In the genomic region with DNA sequence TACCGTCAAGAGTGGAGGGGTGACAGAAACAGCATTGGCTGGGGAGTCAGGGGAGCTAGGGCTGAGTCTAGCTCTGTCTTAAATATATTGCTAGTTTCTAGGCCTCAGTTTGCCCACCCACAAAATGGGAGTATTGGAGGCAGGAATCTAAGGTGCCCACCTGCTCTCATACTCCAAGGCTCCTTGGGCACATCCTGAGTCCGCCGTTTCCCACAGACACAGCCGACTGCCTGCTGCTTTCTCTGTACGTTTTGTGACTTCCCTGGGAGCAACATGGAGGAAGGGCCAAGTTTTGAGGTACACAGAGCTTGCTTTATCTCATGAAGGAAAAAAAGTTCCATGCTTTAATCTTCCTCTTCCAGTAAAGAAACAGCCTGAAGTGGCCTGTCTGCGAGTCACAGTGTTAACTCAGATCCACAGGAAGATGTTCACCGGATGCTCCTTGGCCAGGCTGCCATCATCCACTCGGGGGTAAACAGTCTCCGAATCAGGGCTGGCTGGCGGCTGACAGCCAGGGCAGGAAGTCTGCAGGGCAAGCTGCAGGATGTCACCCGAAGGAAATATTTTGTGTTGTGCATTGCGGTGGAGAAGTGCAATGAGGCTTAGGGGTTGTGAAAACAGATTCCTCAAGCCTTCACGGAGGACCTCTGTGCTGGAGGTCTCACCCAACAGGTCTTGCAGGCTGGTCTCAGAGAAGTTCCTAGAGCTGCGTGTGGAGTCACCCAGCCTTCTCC, we compare ENCODE assay signal across 8 cellular contexts. TPM values are rescaled to one million over a fixed set of nuclear protein-coding genes. Genes with fewer than 3 reads are reported as not detected.
DNase-seq lines count a peak whose midpoint lies in the region; ATAC-seq and TF ChIP-seq lines count a peak whose summit lies in the region.

No MANE protein-coding gene starts in this region.

- no peak overlapping the region for H3K9ac ChIP-seq in neuronal stem cell (ENCODE audit: low read depth, low read length, poor library complexity)

- CTCF ChIA-PET in CD8-positive, alpha-beta memory T cell (lab: Charles Lee), result interaction anchor here (0.8 to 3.3 kb wide), 8 partner anchors 10 to 185 kb away, joined by 3 to 24 read pairs (median 6); a partner anchor contains a TSS

- no peaks in the 10 kb centered on the region for H3K9me3 Mint-ChIP-seq in CD8-positive, alpha-beta memory T cell
- H3K9me3 Mint-ChIP-seq in T-helper 1 cell treated with Interleukin-12 subunit alpha and Interleukin-12 subunit beta and Interleukin-4 antibody, amounts not matched to agents 30 μg/mL and 1 μg/mL, for 36 hours, result no peaks in the 10 kb centered on the region

- peaks cover 27% of the 10 kb centered on the region for H3K4me1 ChIP-seq in CD8-positive, alpha-beta memory T cell (ENCODE audit: insufficient read depth, low read length)
- H3K4me1 ChIP-seq in neuronal stem cell (ENCODE audit: control insufficient read depth in 2 of 2, insufficient read depth in 1 of 2, low read depth in 1 of 2, low read length in 2 of 2), result peaks cover 3 to 4% of the 10 kb centered on the region in 2 donors

- no peak overlapping the region for H3K4me2 ChIP-seq in neuronal stem cell (ENCODE audit: insufficient read depth, low read length, poor library complexity, severe bottlenecking)

- H3K36me3 Mint-ChIP-seq in CD8-positive, alpha-beta memory T cell, result no peaks in the 10 kb centered on the region
- no peaks in the 10 kb centered on the region for H3K36me3 Mint-ChIP-seq in T-helper 1 cell treated with Interleukin-12 subunit alpha and Interleukin-12 subunit beta and Interleukin-4 antibody, amounts not matched to agents 30 μg/mL and 1 μg/mL, for 36 hours (ENCODE audit: low read depth)

- no peaks in the 10 kb centered on the region for H3K27me3 ChIP-seq in CD8-positive, alpha-beta memory T cell (ENCODE audit: insufficient read depth, low read length, poor library complexity, severe bottlenecking)
- H3K27me3 ChIP-seq in brain microvascular endothelial cell (replicated peaks) (no peaks in the 10 kb centered on the region), neuronal stem cell (ENCODE audit: control insufficient read depth in 3 of 3, insufficient read depth in 3 of 3, low read depth in 1 of 3, low read length in 3 of 3) (peaks cover 0 to 46% (median 0%) of the 10 kb centered on the region in 3 experiments)

- H3K14ac ChIP-seq in neuronal stem cell (ENCODE audit: low read length), result no peak overlapping the region

- no peak overlapping the region for H3K4ac ChIP-seq in neuronal stem cell (ENCODE audit: low read length)

- H3K18ac ChIP-seq in neuronal stem cell (ENCODE audit: low read length), result no peak overlapping the region

- no peaks in the 10 kb centered on the region for H3K36me3 ChIP-seq in CD8-positive, alpha-beta memory T cell (ENCODE audit: insufficient read depth, low read length)
- H3K36me3 ChIP-seq in brain microvascular endothelial cell (replicated peaks) (no peaks in the 10 kb centered on the region), neuronal stem cell (replicated peaks in 1 of 2; ENCODE audit: control insufficient read depth in 2 of 2, insufficient read depth in 2 of 2, low read length in 2 of 2) (no peaks in the 10 kb centered on the region)

- H2BK15ac ChIP-seq in neuronal stem cell (ENCODE audit: low read length), result no peak overlapping the region

- in situ Hi-C loops in brain microvascular endothelial cell (cut with HindIII; ENCODE audit: low pct_ligation_motif_present, low sequenced_read_pairs), result no loop called here

- ATAC-seq in GM19467 (IDR thresholded peaks at IDR 0.05; ENCODE audit: unreplicated experiment), result no peak

- H3K9me3 ChIP-seq in CD8-positive, alpha-beta memory T cell (ENCODE audit: low read length), result no peaks in the 10 kb centered on the region
- no peaks in the 10 kb centered on the region for H3K9me3 ChIP-seq in neuronal stem cell (replicated peaks in 1 of 2; ENCODE audit: control insufficient read depth in 2 of 2, insufficient read depth in 1 of 2, low read depth in 1 of 2, low read length in 2 of 2)

- no CpG with 5 or more reads among the region's 14 CpGs for WGBS in neuronal stem cell (ENCODE audit: extremely low coverage in 2 of 2, insufficient read length in 2 of 2, insufficient replicate concordance in 1 of 2), 2 donors

- H3K4me3 ChIP-seq in CD8-positive, alpha-beta memory T cell (ENCODE audit: low read length), result peak overlapping the region; percentile 52
- H3K4me3 ChIP-seq in brain microvascular endothelial cell (ENCODE audit: low read depth, low read length), result no peak overlapping the region
- H3K4me3 ChIP-seq in neuronal stem cell (ENCODE audit: low read length in 2 of 2), result no peak overlapping the region

- H2BK12ac ChIP-seq in neuronal stem cell (ENCODE audit: low read length), result no peak overlapping the region

- no peak overlapping the region for H3K23ac ChIP-seq in neuronal stem cell (ENCODE audit: low read depth, low read length, poor library complexity)

- DNase-seq in CD8-positive, alpha-beta memory T cell, result peak; percentile 45 to 83 (median 59)
- DNase-seq in brain microvascular endothelial cell (no peak), neuronal stem cell (ENCODE audit: low spot score) (no peak), H4 (ENCODE audit: low spot score) (no peak), amniotic stem cell (lab: John Stamatoyannopoulos, UW) (no peak), ecto neural progenitor cell (ENCODE audit: low spot score) (no peak)

- POLR2A ChIA-PET in CD8-positive, alpha-beta memory T cell (lab: Charles Lee), result interaction anchor here (0.7 to 3.0 kb wide), 6 partner anchors 10 to 1312 kb away, joined by 3 to 23 read pairs (median 6); a partner anchor contains a TSS

- no peak overlapping the region for H2BK5ac ChIP-seq in neuronal stem cell (ENCODE audit: low read length)

- H3K79me1 ChIP-seq in neuronal stem cell (ENCODE audit: low read depth, low read length), result no peaks in the 10 kb centered on the region

- TF ChIP-seq CTCF in brain microvascular endothelial cell (IDR thresholded peaks at IDR 0.05; ENCODE audit: low read depth, low read length, missing control alignments), result no peak

- H4K8ac ChIP-seq in neuronal stem cell (ENCODE audit: low read depth, low read length), result no peak overlapping the region

- H3K4me1 Mint-ChIP-seq in CD8-positive, alpha-beta memory T cell, result peaks cover 21 to 33% (median 27%) of the 10 kb centered on the region in 3 donors
- H3K4me1 Mint-ChIP-seq in T-helper 1 cell treated with Interleukin-12 subunit alpha and Interleukin-12 subunit beta and Interleukin-4 antibody, amounts not matched to agents 30 μg/mL and 1 μg/mL, for 36 hours (ENCODE audit: low read depth), result peaks cover 16% of the 10 kb centered on the region

- H4K91ac ChIP-seq in neuronal stem cell (ENCODE audit: low read depth, low read length, poor library complexity), result no peak overlapping the region

- no peaks in the 10 kb centered on the region for H3K27me3 Mint-ChIP-seq in CD8-positive, alpha-beta memory T cell
- no peaks in the 10 kb centered on the region for H3K27me3 Mint-ChIP-seq in T-helper 1 cell treated with Interleukin-12 subunit alpha and Interleukin-12 subunit beta and Interleukin-4 antibody, amounts not matched to agents 30 μg/mL and 1 μg/mL, for 36 hours (ENCODE audit: low read depth)

- H3K27ac Mint-ChIP-seq in CD8-positive, alpha-beta memory T cell, result peak overlapping the region; percentile 94 to 98 (median 96)
- H3K27ac Mint-ChIP-seq in T-helper 1 cell treated with Interleukin-12 subunit alpha and Interleukin-12 subunit beta and Interleukin-4 antibody, amounts not matched to agents 30 μg/mL and 1 μg/mL, for 36 hours, result peak overlapping the region; percentile 86

- peak overlapping the region; percentile 36 for H3K27ac ChIP-seq in CD8-positive, alpha-beta memory T cell (ENCODE audit: low read depth, low read length)
- H3K27ac ChIP-seq in brain microvascular endothelial cell, result peak overlapping the region; percentile 17
- H3K27ac ChIP-seq in neuronal stem cell (replicated peaks; ENCODE audit: low read length), result no peak overlapping the region

- H2AK5ac ChIP-seq in neuronal stem cell (ENCODE audit: low read depth, low read length), result no peak overlapping the region

- peak overlapping the region; percentile 32 to 86 (median 80) for H3K4me3 Mint-ChIP-seq in CD8-positive, alpha-beta memory T cell
- H3K4me3 Mint-ChIP-seq in T-helper 1 cell treated with Interleukin-12 subunit alpha and Interleukin-12 subunit beta and Interleukin-4 antibody, amounts not matched to agents 30 μg/mL and 1 μg/mL, for 36 hours, result peak overlapping the region; percentile 62

- H2AFZ ChIP-seq in neuronal stem cell (ENCODE audit: low read length), result peak overlapping the region; percentile 29

- H2BK120ac ChIP-seq in neuronal stem cell (ENCODE audit: low read depth, low read length), result no peak overlapping the region

RNA-seq across cellular contexts. Expression of a gene that starts 11.1 kb away (rescaled TPM):
- 10 to 100 TPM; 64.3 to 64.5 TPM for total RNA-seq in CD8-positive, alpha-beta memory T cell
- polyA plus RNA-seq in CD8-positive, alpha-beta memory T cell, result 108 TPM
- polyA plus RNA-seq in neuronal stem cell (2013, experiment 1 of 2), result 50.9 TPM
- 51.4 TPM for polyA plus RNA-seq in neuronal stem cell (2013, experiment 2 of 2)
- total RNA-seq in H4 (2014; rRNA removed; shearing (Covaris generic)), result 16.9 and 19.6 TPM in 2 replicates

RNA-seq across cellular contexts. Expression of a gene that starts 13.3 kb away (rescaled TPM):
- 10 to 100 TPM; 34.0 to 34.8 TPM for total RNA-seq in CD8-positive, alpha-beta memory T cell
- 26.6 TPM for polyA plus RNA-seq in CD8-positive, alpha-beta memory T cell
- 10.2 TPM for polyA plus RNA-seq in neuronal stem cell (2013, experiment 1 of 2)
- polyA plus RNA-seq in neuronal stem cell (2013, experiment 2 of 2), result 10.6 TPM
- total RNA-seq in H4 (2014; rRNA removed; shearing (Covaris generic)), result 7.0 and 8.6 TPM in 2 replicates

Comparison
In these comparisons a context has a peak if more than half of its experiments do, and no peak if none do; other contexts are left out.
1. DNase-seq: peak in CD8-positive, alpha-beta memory T cell (5 of 5); none in brain microvascular endothelial cell (single experiment), neuronal stem cell (single experiment), H4 (single experiment), amniotic stem cell (single experiment) and ecto neural progenitor cell (single experiment).